ENCODE assay signal across 11 cellular contexts in the genomic region with DNA sequence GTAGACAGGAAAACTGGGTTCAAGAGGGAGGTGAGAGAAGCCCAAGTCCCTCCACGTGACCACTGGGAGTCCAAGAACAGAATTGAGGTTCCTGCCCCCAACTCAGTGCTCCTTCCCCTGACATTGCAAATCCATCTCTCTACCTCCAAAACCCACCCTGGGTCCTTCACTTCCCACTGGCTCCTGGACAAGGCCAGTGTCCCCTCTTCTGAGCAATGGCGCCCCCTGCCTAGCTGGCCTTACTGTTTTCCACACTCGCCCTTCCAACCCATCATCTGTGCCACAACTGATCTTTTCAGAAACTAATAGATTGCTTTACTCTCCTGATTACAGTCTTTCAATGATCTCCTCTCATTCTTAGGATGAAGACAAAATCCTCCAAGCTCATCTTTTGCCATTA.
DNase-seq lines count a peak whose midpoint lies in the region; ATAC-seq and TF ChIP-seq lines count a peak whose summit lies in the region.
"Had no signal": no experiment of that assay in that cellular context is flagged by ENCODE, and none has a peak within 500 bp of the region (broad histone marks: within the 10 kb centered on the region; RNA-seq: fewer than 3 reads in every experiment).

No MANE protein-coding gene starts in this region.

- H3K9ac ChIP-seq in mesenchymal stem cell (ENCODE audit: low read length): no peak overlapping the region

- no peak overlapping the region for H3K27ac ChIP-seq in heart right ventricle
- H3K27ac ChIP-seq in mesenchymal stem cell (ENCODE audit: low read length, poor library complexity, severe bottlenecking): no peak overlapping the region
- H3K27ac ChIP-seq: esophagus squamous epithelium had no signal

- no peak for DNase-seq in heart right ventricle
- no peak for DNase-seq in left cardiac atrium
- DNase-seq in NCI-H748 (lab: John Stamatoyannopoulos, UW; ENCODE audit: unreplicated experiment): peak; percentile 44
- no peak for DNase-seq in fibroblast of villous mesenchyme (ENCODE audit: low read depth)
- peak; percentile 44 for DNase-seq in stimulated activated CD8-positive, alpha-beta memory T cell treated with anti-CD3 and anti-CD28 coated beads, Interleukin-4, amount 100 ng/mL, for 48 hours
- DNase-seq in mesenchymal stem cell: no peak
- DNase-seq: CD4-positive, CD25-positive, alpha-beta regulatory T cell; esophagus squamous epithelium; immature natural killer cell had no signal

- WGBS in heart right ventricle, 2 donors: 65 to 67% methylated on average over 3 of the region's 3 CpGs
- WGBS in mesenchymal stem cell: 40% methylated on average over 3 of the region's 3 CpGs

- no peak overlapping the region for H2BK120ac ChIP-seq in mesenchymal stem cell (ENCODE audit: low read depth, low read length)

- no peak overlapping the region for H3K4me3 ChIP-seq in heart right ventricle
- no peak overlapping the region for H3K4me3 ChIP-seq in fibroblast of villous mesenchyme (ENCODE audit: low read depth, low read length)
- H3K4me3 ChIP-seq in mesenchymal stem cell (ENCODE audit: insufficient read depth in 1 of 2, low read depth in 1 of 2, low read length in 2 of 2): no peak overlapping the region
- H3K4me3 ChIP-seq: esophagus squamous epithelium had no signal

- H2BK15ac ChIP-seq in mesenchymal stem cell (ENCODE audit: low read depth, poor library complexity, severe bottlenecking): no peak overlapping the region

- no peak overlapping the region for H3K14ac ChIP-seq in mesenchymal stem cell (ENCODE audit: low read length in 2 of 2)

- no peak overlapping the region for H4K8ac ChIP-seq in mesenchymal stem cell (ENCODE audit: low read length)

- intact Hi-C loops in heart right ventricle (cut with DNase I): loop anchor here in 1 of 10 donors (5.0 to 10.0 kb wide), 2 partner anchors 63 to 376 kb away; no protein-coding TSS in a partner anchor
- intact Hi-C loops in left cardiac atrium (cut with DNase I): no loop called here

- H4K91ac ChIP-seq in mesenchymal stem cell (ENCODE audit: low read length): no peak overlapping the region

- no peak overlapping the region for H2BK12ac ChIP-seq in mesenchymal stem cell (ENCODE audit: low read length in 2 of 2)

- TF ChIP-seq CTCF in heart right ventricle (IDR thresholded peaks at IDR 0.05) (peak in 7 of 9 donors; percentile 7 to 48 (median 28)), fibroblast of villous mesenchyme (IDR thresholded peaks at IDR 0.05; ENCODE audit: insufficient read depth, low read depth, low read length) (peak; percentile 22)

- H3K4me2 ChIP-seq in mesenchymal stem cell (ENCODE audit: low read length, poor library complexity, severe bottlenecking): no peak overlapping the region

- H2AK5ac ChIP-seq in mesenchymal stem cell (ENCODE audit: low read length, severe bottlenecking): no peak overlapping the region

- H3K9me3 ChIP-seq in heart right ventricle (no peaks in the 10 kb centered on the region), mesenchymal stem cell (ENCODE audit: control insufficient read depth, low read length) (no peaks in the 10 kb centered on the region)
- H3K9me3 ChIP-seq: esophagus squamous epithelium had no signal

- H3K27me3 ChIP-seq in heart right ventricle: peaks cover 0 to 26% (median 8%) of the 10 kb centered on the region in 7 donors
- H3K27me3 ChIP-seq in mesenchymal stem cell (ENCODE audit: control insufficient read depth in 1 of 2, insufficient read depth in 1 of 2, low read length in 2 of 2): peaks cover 0 to 73% of the 10 kb centered on the region in 2 experiments

- H3K4me1 ChIP-seq in heart right ventricle (peaks cover 0 to 16% (median 0%) of the 10 kb centered on the region in 9 donors), mesenchymal stem cell (ENCODE audit: control insufficient read depth, insufficient read depth, low read depth, low read length) (no peaks in the 10 kb centered on the region)
- H3K4me1 ChIP-seq: esophagus squamous epithelium had no signal

- H3K4ac ChIP-seq in mesenchymal stem cell (ENCODE audit: low read depth in 1 of 2, low read length in 2 of 2): no peak overlapping the region

- ATAC-seq in heart right ventricle: no peak
- no peak for ATAC-seq in left cardiac atrium
- ATAC-seq in GM18858 (IDR thresholded peaks at IDR 0.05; ENCODE audit: unreplicated experiment): no peak
- ATAC-seq in GM21423 (IDR thresholded peaks at IDR 0.05; ENCODE audit: unreplicated experiment): no peak

- no peaks in the 10 kb centered on the region for H3K36me3 ChIP-seq in heart right ventricle
- H3K36me3 ChIP-seq in mesenchymal stem cell (ENCODE audit: control insufficient read depth in 1 of 2, insufficient read depth in 2 of 2, low read depth in 1 of 2, low read length in 2 of 2): no peaks in the 10 kb centered on the region
- H3K36me3 ChIP-seq: esophagus squamous epithelium had no signal

- H3K23ac ChIP-seq in mesenchymal stem cell (ENCODE audit: low read length in 2 of 2): no peak overlapping the region

- H3K18ac ChIP-seq in mesenchymal stem cell (ENCODE audit: low read depth in 1 of 2, low read length in 2 of 2): no peak overlapping the region

- no peak overlapping the region for H2BK5ac ChIP-seq in mesenchymal stem cell (ENCODE audit: low read depth, low read length, poor library complexity, severe bottlenecking)

- no peak overlapping the region for H2AFZ ChIP-seq in mesenchymal stem cell (ENCODE audit: low read depth, low read length)

- no peaks in the 10 kb centered on the region for H3K79me1 ChIP-seq in mesenchymal stem cell (replicated peaks; ENCODE audit: low read length, poor library complexity, severe bottlenecking)

Comparison
In these comparisons a context has a peak if more than half of its experiments do, and no peak if none do; other contexts are left out.
1. DNase-seq: peak in NCI-H748 (single experiment) and stimulated activated CD8-positive, alpha-beta memory T cell treated with anti-CD3 and anti-CD28 coated beads, Interleukin-4, amount 100 ng/mL, for 48 hours (single experiment); none in heart right ventricle (0 of 2), left cardiac atrium (single experiment), fibroblast of villous mesenchyme (single experiment) and mesenchymal stem cell (single experiment).